Comparison of ENCODE assay signal across 10 cellular contexts in the genomic region with DNA sequence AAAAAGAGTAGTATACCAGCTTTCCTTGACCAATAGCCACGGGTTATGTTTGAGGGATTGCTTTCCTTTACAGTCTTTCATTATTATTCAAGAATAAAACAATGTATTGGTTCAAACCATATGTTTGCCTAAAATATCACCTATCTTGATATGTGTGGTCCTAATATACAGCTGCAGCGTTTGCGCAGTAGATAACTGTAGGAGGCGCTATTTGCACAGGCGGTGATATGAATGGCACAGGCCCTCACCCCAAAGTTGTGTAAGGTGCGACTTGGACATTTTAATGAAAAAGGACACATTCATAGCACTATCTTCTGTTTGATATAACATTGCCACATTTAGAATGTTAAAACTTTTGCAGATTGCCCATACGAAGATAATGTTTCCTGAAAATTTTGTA.
DNase-seq lines count a peak whose midpoint lies in the region; ATAC-seq and TF ChIP-seq lines count a peak whose summit lies in the region.
"Had no signal": no experiment of that assay in that cellular context is flagged by ENCODE, and none has a peak within 500 bp of the region (broad histone marks: within the 10 kb centered on the region; RNA-seq: fewer than 3 reads in every experiment).

No MANE protein-coding gene starts in this region.

- ATAC-seq in HG02981 (IDR thresholded peaks at IDR 0.05; ENCODE audit: unreplicated experiment), result peak; percentile 61
- ATAC-seq in stimulated activated naive CD8-positive, alpha-beta T cell treated with anti-CD3 and anti-CD28 coated beads, Interleukin-15, amount 100 ng/mL, for 72 hours, result no peak

- H3F3A ChIP-seq in PC-9 (ENCODE audit: insufficient read depth, low read depth), result no peaks in the 10 kb centered on the region

- no peak overlapping the region for H3K27ac ChIP-seq in PC-9

- H3K4me1 Mint-ChIP-seq in stimulated activated naive CD8-positive, alpha-beta T cell treated with anti-CD3 and anti-CD28 coated beads, Interleukin-15, amount 100 ng/mL, for 72 hours, result no peaks in the 10 kb centered on the region

- H4K20me1 ChIP-seq in PC-9 (ENCODE audit: insufficient read depth), result no peaks in the 10 kb centered on the region

- intact Hi-C loops in PC-9 (cut with micrococcal nuclease; ENCODE audit: unreplicated experiment), result no loop called here
- intact Hi-C loops in cardiac septum (cut with DNase I), result no loop called here

- no peaks in the 10 kb centered on the region for H3K79me2 ChIP-seq in PC-9 (ENCODE audit: low read depth)

- H3K27me3 ChIP-seq in PC-9 (ENCODE audit: insufficient read depth, low read depth) (no peaks in the 10 kb centered on the region), kidney epithelial cell (ENCODE audit: control insufficient read depth, insufficient read depth, low read length) (no peaks in the 10 kb centered on the region)

- no peaks in the 10 kb centered on the region for H3K9me2 ChIP-seq in PC-9 (ENCODE audit: insufficient read depth)

- H3K4me3 Mint-ChIP-seq in stimulated activated naive CD8-positive, alpha-beta T cell treated with anti-CD3 and anti-CD28 coated beads, Interleukin-15, amount 100 ng/mL, for 72 hours, result no peak overlapping the region

- H3K9me3 ChIP-seq in PC-9 (ENCODE audit: insufficient read depth, low read depth), result no peaks in the 10 kb centered on the region

- BruUV-seq in PC-9 (replicated peaks; lab: Mats Ljungman, UMichigan), result no TSS peak

- H3K27me3 Mint-ChIP-seq in stimulated activated naive CD8-positive, alpha-beta T cell treated with anti-CD3 and anti-CD28 coated beads, Interleukin-15, amount 100 ng/mL, for 72 hours, result no peaks in the 10 kb centered on the region

- CTCF ChIA-PET in PC-9 (lab: Charles Lee), result no interaction called here

- H3K27ac Mint-ChIP-seq in stimulated activated naive CD8-positive, alpha-beta T cell treated with anti-CD3 and anti-CD28 coated beads, Interleukin-15, amount 100 ng/mL, for 72 hours, result no peak overlapping the region

- TF ChIP-seq CTCF in PC-9 (conservative IDR thresholded peaks at IDR 0.05) (0 out of 2 replicates have a peak, but pooled peaks have one; percentile 21), kidney epithelial cell (IDR thresholded peaks at IDR 0.05; ENCODE audit: insufficient read depth, low read length, poor library complexity, severe bottlenecking) (peak; percentile 23)

- POLR2A ChIA-PET in PC-9 (lab: Charles Lee; ENCODE audit: unreplicated experiment), result no interaction called here

- H3K4me3 ChIP-seq in PC-9 (no peak overlapping the region), kidney epithelial cell (ENCODE audit: low read depth, low read length) (no peak overlapping the region)

- DNase-seq in ELF-1 (ENCODE audit: low read depth, low spot score) (peak; percentile 31), PC-9 (no peak), kidney epithelial cell (ENCODE audit: low read depth) (no peak), cardiac septum (ENCODE audit: low spot score) (no peak), HPDE6-E6E7 (ENCODE audit: extremely low spot score) (no peak), NOMO-1 treated with dmso at 0.1 percent for 144 hours (lab: John Stamatoyannopoulos, UW; ENCODE audit: unreplicated experiment) (no peak)
- no peak for DNase-seq in stimulated activated naive CD8-positive, alpha-beta T cell treated with anti-CD3 and anti-CD28 coated beads, Interleukin-15, amount 100 ng/mL, for 72 hours
- DNase-seq: GF-D8, SHP77 treated with DMSO at 0.1 percent for 48 hours had no signal

- H3K9me3 Mint-ChIP-seq in stimulated activated naive CD8-positive, alpha-beta T cell treated with anti-CD3 and anti-CD28 coated beads, Interleukin-15, amount 100 ng/mL, for 72 hours, result peaks cover 0 to 7% of the 10 kb centered on the region in 2 donors

- no peak overlapping the region for H3K4me2 ChIP-seq in PC-9

- no peaks in the 10 kb centered on the region for H3K36me3 ChIP-seq in PC-9 (ENCODE audit: low read depth)
- no peaks in the 10 kb centered on the region for H3K36me3 ChIP-seq in kidney epithelial cell (ENCODE audit: control insufficient read depth, insufficient read depth, low read length)

- H3K4me1 ChIP-seq in PC-9 (replicated peaks; ENCODE audit: insufficient read depth), result no peaks in the 10 kb centered on the region

- no peak overlapping the region for H2AFZ ChIP-seq in PC-9
